Comparison of ENCODE assay signal across 8 cellular contexts in genomic region chrY:14340459-14341146, GRCh38.
DNase-seq lines count a peak whose midpoint lies in the region; ATAC-seq, FAIRE-seq and TF ChIP-seq lines count a peak whose summit lies in the region.

No MANE protein-coding gene starts in this region.

- no peaks in the 10 kb centered on the region for H3K9me3 ChIP-seq in sigmoid colon
- no peaks in the 10 kb centered on the region for H3K9me3 ChIP-seq in psoas muscle

- no peak for TF ChIP-seq POLR2A in sigmoid colon (IDR thresholded peaks at IDR 0.05)

- H3K4me3 Mint-ChIP-seq in activated CD4-positive, alpha-beta T cell treated with anti-CD3 and anti-CD28 coated beads, Interleukin-2, amount 10 ng/mL, durations not matched to agents 24 days and 14 days, result peak overlapping the region; percentile 49
- peak overlapping the region; percentile 87 for H3K4me3 Mint-ChIP-seq in natural killer cell treated with Interleukin-12 subunit alpha and Interleukin-12 subunit beta and Interleukin-15 and Interleukin-18, amount 100 ng/mL, for 72 hours

- ATAC-seq in HG03139 (IDR thresholded peaks at IDR 0.05; ENCODE audit: unreplicated experiment), result peak; percentile 59
- ATAC-seq in natural killer cell treated with Interleukin-12 subunit alpha and Interleukin-12 subunit beta and Interleukin-15 and Interleukin-18, amount 100 ng/mL, for 72 hours, result peak in 1 of 2 donors; percentile 82
- ATAC-seq in psoas muscle, result no peak

- H3K4me1 Mint-ChIP-seq in activated CD4-positive, alpha-beta T cell treated with anti-CD3 and anti-CD28 coated beads, Interleukin-2, amount 10 ng/mL, durations not matched to agents 24 days and 14 days, result peaks cover 35% of the 10 kb centered on the region
- peaks cover 0 to 53% of the 10 kb centered on the region in 2 donors for H3K4me1 Mint-ChIP-seq in natural killer cell treated with Interleukin-12 subunit alpha and Interleukin-12 subunit beta and Interleukin-15 and Interleukin-18, amount 100 ng/mL, for 72 hours (ENCODE audit: low read depth in 2 of 2)

- H3K4me1 ChIP-seq in sigmoid colon (no peaks in the 10 kb centered on the region), psoas muscle (no peaks in the 10 kb centered on the region)

- no peaks in the 10 kb centered on the region for H3K27me3 Mint-ChIP-seq in activated CD4-positive, alpha-beta T cell treated with anti-CD3 and anti-CD28 coated beads, Interleukin-2, amount 10 ng/mL, durations not matched to agents 24 days and 14 days
- H3K27me3 Mint-ChIP-seq in natural killer cell treated with Interleukin-12 subunit alpha and Interleukin-12 subunit beta and Interleukin-15 and Interleukin-18, amount 100 ng/mL, for 72 hours, result no peaks in the 10 kb centered on the region

- TF ChIP-seq CTCF in sigmoid colon (IDR thresholded peaks at IDR 0.05), result no peak
- no peak for TF ChIP-seq CTCF in psoas muscle (IDR thresholded peaks at IDR 0.05)

- peaks cover 4% of the 10 kb centered on the region for H3K36me3 Mint-ChIP-seq in activated CD4-positive, alpha-beta T cell treated with anti-CD3 and anti-CD28 coated beads, Interleukin-2, amount 10 ng/mL, durations not matched to agents 24 days and 14 days (ENCODE audit: low read depth)
- H3K36me3 Mint-ChIP-seq in natural killer cell treated with Interleukin-12 subunit alpha and Interleukin-12 subunit beta and Interleukin-15 and Interleukin-18, amount 100 ng/mL, for 72 hours, result peaks cover 15% of the 10 kb centered on the region

- H3K36me3 ChIP-seq in sigmoid colon (no peaks in the 10 kb centered on the region), psoas muscle (ENCODE audit: insufficient read depth in 1 of 2, low read depth in 1 of 2) (no peaks in the 10 kb centered on the region)

- no peak overlapping the region for H3K4me3 ChIP-seq in sigmoid colon
- no peak overlapping the region for H3K4me3 ChIP-seq in psoas muscle

- H3K27ac Mint-ChIP-seq in activated CD4-positive, alpha-beta T cell treated with anti-CD3 and anti-CD28 coated beads, Interleukin-2, amount 10 ng/mL, durations not matched to agents 24 days and 14 days, result peak overlapping the region; percentile 92
- H3K27ac Mint-ChIP-seq in natural killer cell treated with Interleukin-12 subunit alpha and Interleukin-12 subunit beta and Interleukin-15 and Interleukin-18, amount 100 ng/mL, for 72 hours, result peak overlapping the region in 1 of 2 donors; percentile 95

- FAIRE-seq in GM18507 (lab: Jason Lieb, UNC), result peak; percentile 99

- DNase-seq in GM18507 (ENCODE audit: extremely low spot score, insufficient read length, low read depth), result no peak
- DNase-seq in activated CD4-positive, alpha-beta T cell treated with anti-CD3 and anti-CD28 coated beads, Interleukin-2, amount 10 ng/mL, durations not matched to agents 24 days and 14 days, result peak; percentile 86
- DNase-seq in natural killer cell treated with Interleukin-12 subunit alpha and Interleukin-12 subunit beta and Interleukin-15 and Interleukin-18, amount 100 ng/mL, for 72 hours (ENCODE audit: low spot score), result no peak
- DNase-seq in NCI-H748 treated with DMSO at 0.1 percent for 48 hours (lab: John Stamatoyannopoulos, UW), result no peak
- no peak for DNase-seq in sigmoid colon
- no peak for DNase-seq in posterior vena cava (ENCODE audit: low spot score)
- DNase-seq in psoas muscle, result no peak

- H3K27ac ChIP-seq in sigmoid colon, result no peak overlapping the region
- H3K27ac ChIP-seq in psoas muscle, result no peak overlapping the region

- intact Hi-C loops in activated CD4-positive, alpha-beta T cell treated with anti-CD3 and anti-CD28 coated beads, Interleukin-2, amount 10 ng/mL, durations not matched to agents 24 days and 14 days (cut with micrococcal nuclease), result loop anchor here (1.0 to 10.0 kb wide), 7 partner anchors 39 to 1436 kb away; partner anchors contain the start of gene DDX3Y
- intact Hi-C loops in sigmoid colon (cut with DNase I) (no loop called here), posterior vena cava (cut with DNase I) (no loop called here), psoas muscle (cut with DNase I) (no loop called here)

- peaks cover 7% of the 10 kb centered on the region for H3K9me3 Mint-ChIP-seq in activated CD4-positive, alpha-beta T cell treated with anti-CD3 and anti-CD28 coated beads, Interleukin-2, amount 10 ng/mL, durations not matched to agents 24 days and 14 days
- H3K9me3 Mint-ChIP-seq in natural killer cell treated with Interleukin-12 subunit alpha and Interleukin-12 subunit beta and Interleukin-15 and Interleukin-18, amount 100 ng/mL, for 72 hours, result no peaks in the 10 kb centered on the region

- no peak for TF ChIP-seq EP300 in sigmoid colon (IDR thresholded peaks at IDR 0.05)

- WGBS in sigmoid colon, 2 donors, result 51 to 56% methylated on average over 6 of the region's 6 CpGs
- 49 to 51% methylated on average over 6 of the region's 6 CpGs; no CpG with 5 or more reads in 1 of the 3 donors for WGBS in psoas muscle, 3 donors

- H3K27me3 ChIP-seq in sigmoid colon (no peaks in the 10 kb centered on the region), psoas muscle (ENCODE audit: insufficient read depth in 3 of 3, low read length in 2 of 3) (no peaks in the 10 kb centered on the region)
